ENCODE assay signal across 24 cellular contexts in genomic region chr3:31813197-31813596, GRCh38.
"Had no signal": no experiment of that assay in that cellular context is flagged by ENCODE, and none has a peak within 500 bp of the region (broad histone marks: within the 10 kb centered on the region; RNA-seq: fewer than 3 reads in every experiment).

No MANE protein-coding gene starts in this region.

- H3K27ac Mint-ChIP-seq: activated CD4-positive, alpha-beta T cell treated with anti-CD3 and anti-CD28 coated beads, Interleukin-2, amount 10 ng/mL, durations not matched to agents 7 days and 5 days; activated CD8-positive, alpha-beta memory T cell treated with anti-CD3 and anti-CD28 coated beads, Interleukin-2, amount 10 ng/mL, durations not matched to agents 7 days and 5 days; activated CD8-positive, alpha-beta T cell treated with anti-CD3 and anti-CD28 coated beads for 36 hours; activated naive CD4-positive, alpha-beta T cell treated with anti-CD3 and anti-CD28 coated beads, Interleukin-2, amount 10 ng/mL, durations not matched to agents 7 days and 5 days; effector memory CD8-positive, alpha-beta T cell; natural killer cell treated with Interleukin-12 subunit alpha and Interleukin-12 subunit beta and Interleukin-15 and Interleukin-18, amount 100 ng/mL, for 72 hours; stimulated activated naive CD8-positive, alpha-beta T cell treated with anti-CD3 and anti-CD28 coated beads, Interleukin-15, Interleukin-2, amounts not matched to agents 100 ng/mL and 50 ng/mL, for 24 hours had no signal

- H3K27me3 Mint-ChIP-seq: activated CD4-positive, alpha-beta T cell treated with anti-CD3 and anti-CD28 coated beads, Interleukin-2, amount 10 ng/mL, durations not matched to agents 7 days and 5 days; activated CD8-positive, alpha-beta T cell treated with anti-CD3 and anti-CD28 coated beads for 36 hours; activated naive CD4-positive, alpha-beta T cell treated with anti-CD3 and anti-CD28 coated beads, Interleukin-2, amount 10 ng/mL, durations not matched to agents 7 days and 5 days; stimulated activated naive CD8-positive, alpha-beta T cell treated with anti-CD3 and anti-CD28 coated beads, Interleukin-15, Interleukin-2, amounts not matched to agents 100 ng/mL and 50 ng/mL, for 24 hours had no signal

- H3K4me1 ChIP-seq: heart left ventricle, prostate gland, thyroid gland had no signal

- H3K27me3 ChIP-seq: cardiac muscle cell, heart left ventricle, neutrophil, ovary, thyroid gland had no signal

- H3K9me3 Mint-ChIP-seq: activated CD4-positive, alpha-beta T cell treated with anti-CD3 and anti-CD28 coated beads, Interleukin-2, amount 10 ng/mL, durations not matched to agents 7 days and 5 days; activated CD8-positive, alpha-beta T cell treated with anti-CD3 and anti-CD28 coated beads for 36 hours; activated naive CD4-positive, alpha-beta T cell treated with anti-CD3 and anti-CD28 coated beads, Interleukin-2, amount 10 ng/mL, durations not matched to agents 7 days and 5 days; effector memory CD8-positive, alpha-beta T cell; natural killer cell treated with Interleukin-12 subunit alpha and Interleukin-12 subunit beta and Interleukin-15 and Interleukin-18, amount 100 ng/mL, for 72 hours; stimulated activated naive CD8-positive, alpha-beta T cell treated with anti-CD3 and anti-CD28 coated beads, Interleukin-15, Interleukin-2, amounts not matched to agents 100 ng/mL and 50 ng/mL, for 24 hours had no signal

- H3K27ac ChIP-seq: cardiac muscle cell, heart left ventricle, neutrophil, ovary, prostate gland, thyroid gland, VCaP had no signal

- H3K36me3 Mint-ChIP-seq: activated CD8-positive, alpha-beta memory T cell treated with anti-CD3 and anti-CD28 coated beads, Interleukin-2, amount 10 ng/mL, durations not matched to agents 7 days and 5 days; activated naive CD4-positive, alpha-beta T cell treated with anti-CD3 and anti-CD28 coated beads, Interleukin-2, amount 10 ng/mL, durations not matched to agents 7 days and 5 days; natural killer cell treated with Interleukin-12 subunit alpha and Interleukin-12 subunit beta and Interleukin-15 and Interleukin-18, amount 100 ng/mL, for 72 hours had no signal

- H3K9me3 ChIP-seq: heart left ventricle, neutrophil, ovary, prostate gland, thyroid gland had no signal

- ATAC-seq: activated CD4-positive, CD25-positive, alpha-beta regulatory T cell treated with anti-CD3 and anti-CD28 coated beads, Interleukin-2, amount 50 U/mL, for 24 hours; activated CD8-positive, alpha-beta memory T cell treated with anti-CD3 and anti-CD28 coated beads, Interleukin-2, amount 10 ng/mL, durations not matched to agents 7 days and 5 days; activated CD8-positive, alpha-beta T cell treated with anti-CD3 and anti-CD28 coated beads for 36 hours; effector memory CD8-positive, alpha-beta T cell; heart left ventricle; left lobe of liver; natural killer cell treated with Interleukin-12 subunit alpha and Interleukin-12 subunit beta and Interleukin-15 and Interleukin-18, amount 100 ng/mL, for 72 hours had no signal

- H3K36me3 ChIP-seq: cardiac muscle cell, heart left ventricle, neutrophil, ovary, prostate gland, thyroid gland had no signal

- H3K4me1 Mint-ChIP-seq: activated naive CD4-positive, alpha-beta T cell treated with anti-CD3 and anti-CD28 coated beads, Interleukin-2, amount 10 ng/mL, durations not matched to agents 7 days and 5 days had no signal

- H3K4me3 Mint-ChIP-seq: activated CD4-positive, alpha-beta T cell treated with anti-CD3 and anti-CD28 coated beads, Interleukin-2, amount 10 ng/mL, durations not matched to agents 7 days and 5 days; activated CD8-positive, alpha-beta memory T cell treated with anti-CD3 and anti-CD28 coated beads, Interleukin-2, amount 10 ng/mL, durations not matched to agents 7 days and 5 days; activated CD8-positive, alpha-beta T cell treated with anti-CD3 and anti-CD28 coated beads for 36 hours; activated naive CD4-positive, alpha-beta T cell treated with anti-CD3 and anti-CD28 coated beads, Interleukin-2, amount 10 ng/mL, durations not matched to agents 7 days and 5 days; effector memory CD8-positive, alpha-beta T cell; natural killer cell treated with Interleukin-12 subunit alpha and Interleukin-12 subunit beta and Interleukin-15 and Interleukin-18, amount 100 ng/mL, for 72 hours; stimulated activated naive CD8-positive, alpha-beta T cell treated with anti-CD3 and anti-CD28 coated beads, Interleukin-15, Interleukin-2, amounts not matched to agents 100 ng/mL and 50 ng/mL, for 24 hours had no signal

- DNase-seq: activated CD4-positive, alpha-beta T cell treated with anti-CD3 and anti-CD28 coated beads, Interleukin-2, amount 10 ng/mL, durations not matched to agents 7 days and 5 days; activated CD8-positive, alpha-beta memory T cell treated with anti-CD3 and anti-CD28 coated beads, Interleukin-2, amount 10 ng/mL, durations not matched to agents 7 days and 5 days; activated CD8-positive, alpha-beta T cell treated with anti-CD3 and anti-CD28 coated beads for 36 hours; activated effector memory CD4-positive, alpha-beta T cell treated with anti-CD3 and anti-CD28 coated beads, Interleukin-2, amount 50 U/mL, for 16 hours; activated naive CD4-positive, alpha-beta T cell treated with anti-CD3 and anti-CD28 coated beads, Interleukin-2, amount 10 ng/mL, durations not matched to agents 7 days and 5 days; activated T-cell treated with anti-CD3 and anti-CD28 coated beads for 4 hours; dermis blood vessel endothelial cell; effector memory CD8-positive, alpha-beta T cell; heart left ventricle; kidney; ovary; stimulated activated CD4-positive, alpha-beta T cell treated with anti-CD3 and anti-CD28 coated beads, Interleukin-4, amount 100 ng/mL, for 24 hours; substantia nigra; T-helper 2 cell; thyroid gland had no signal

- H3K4me3 ChIP-seq: cardiac muscle cell, heart left ventricle, lung, ovary, prostate gland, thyroid gland had no signal
